Comparison of ENCODE assay signal across 8 cellular contexts in the genomic region with DNA sequence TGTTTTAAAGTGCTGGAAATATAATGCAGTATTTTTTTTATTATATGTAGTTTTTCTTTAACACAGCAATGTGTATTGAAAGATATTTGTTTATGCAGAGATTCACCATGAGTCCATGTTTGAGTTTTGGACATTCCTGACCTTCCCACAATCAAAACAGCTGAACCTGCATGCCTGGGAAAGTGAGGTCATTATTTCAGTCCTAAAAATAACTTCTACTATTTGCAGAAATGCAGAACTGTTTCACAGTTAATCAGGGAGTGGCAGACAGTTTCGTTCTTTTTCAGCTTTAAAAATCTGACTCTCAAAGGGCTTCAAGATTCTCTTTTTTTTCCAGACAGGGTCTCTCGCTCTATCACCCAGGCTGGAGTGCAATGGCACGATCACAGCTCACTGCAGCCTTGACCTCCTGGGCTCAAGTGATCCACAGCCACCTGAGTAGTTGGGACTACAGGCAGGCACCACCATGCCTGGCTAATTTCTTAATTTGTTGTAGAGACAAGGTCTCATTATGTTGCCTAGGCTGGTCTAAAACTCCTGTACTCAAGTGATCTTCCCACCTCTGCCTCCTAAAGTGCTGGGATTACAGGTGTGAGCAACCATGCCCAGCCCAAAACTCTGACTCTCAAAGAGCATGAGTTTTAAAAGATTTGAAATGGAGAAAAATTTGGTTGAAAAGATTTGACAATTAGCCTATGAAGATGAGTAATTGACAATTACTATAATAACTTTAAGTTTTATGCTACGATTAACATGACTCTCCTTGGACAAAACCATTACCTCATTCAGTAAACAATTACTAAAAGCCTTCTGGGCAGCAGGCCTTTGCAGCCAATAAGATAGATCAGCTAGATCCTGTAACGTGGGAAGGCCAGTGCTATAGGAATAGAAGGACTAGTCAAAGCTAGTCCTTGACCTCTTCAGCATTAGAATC. TPM values are rescaled to one million over a fixed set of nuclear protein-coding genes. Genes with fewer than 3 reads are reported as not detected.
DNase-seq lines count a peak whose midpoint lies in the region; ATAC-seq and TF ChIP-seq lines count a peak whose summit lies in the region.
"Had no signal": no experiment of that assay in that cellular context is flagged by ENCODE, and none has a peak within 500 bp of the region (broad histone marks: within the 10 kb centered on the region; RNA-seq: fewer than 3 reads in every experiment).

No MANE protein-coding gene starts in this region.

- WGBS in gastroesophageal sphincter (ENCODE audit: low coverage in 1 of 2), 2 donors, result 35 to 37% methylated on average over 4 to 5 of the region's 5 CpGs
- whole genome bisulfite sequencing in spleen, 5 donors, result 58 to 78% (median 68%) methylated on average over 5 of the region's 5 CpGs

- no peak for TF ChIP-seq EP300 in gastroesophageal sphincter (IDR thresholded peaks at IDR 0.05)

- ATAC-seq in GM21381 (IDR thresholded peaks at IDR 0.05; ENCODE audit: unreplicated experiment) (peak; percentile 33), gastroesophageal sphincter (peak; percentile 48)

- no peak for TF ChIP-seq POLR2A in gastroesophageal sphincter (IDR thresholded peaks at IDR 0.05)
- no peak for TF ChIP-seq POLR2A in spleen (IDR thresholded peaks at IDR 0.05)

- H3K4me1 ChIP-seq in SJSA1 (replicated peaks) (peaks cover 83% of the 10 kb centered on the region), gastroesophageal sphincter (peaks cover 10 to 70% (median 17%) of the 10 kb centered on the region in 3 donors), spleen (peaks cover 56 to 94% (median 85%) of the 10 kb centered on the region in 6 donors)

- no peak for TF ChIP-seq CTCF in gastroesophageal sphincter (IDR thresholded peaks at IDR 0.05)
- TF ChIP-seq CTCF in spleen (IDR thresholded peaks at IDR 0.05 in 8 of 11, conservative IDR thresholded peaks at IDR 0.05 in 3 of 11), result no peak

- H3K27me3 ChIP-seq in SJSA1 (replicated peaks) (no peaks in the 10 kb centered on the region), gastroesophageal sphincter (no peaks in the 10 kb centered on the region), spleen (replicated peaks in 1 of 7) (no peaks in the 10 kb centered on the region)

- H3K9me3 ChIP-seq in SJSA1 (replicated peaks) (no peaks in the 10 kb centered on the region), gastroesophageal sphincter (no peaks in the 10 kb centered on the region), spleen (no peaks in the 10 kb centered on the region)
- H3K9me3 ChIP-seq: HAP-1 had no signal

- peaks cover 87% of the 10 kb centered on the region for H3K36me3 ChIP-seq in SJSA1
- H3K36me3 ChIP-seq in gastroesophageal sphincter, result peaks cover 7 to 60% of the 10 kb centered on the region in 2 donors
- peaks cover 7 to 76% (median 50%) of the 10 kb centered on the region in 6 donors for H3K36me3 ChIP-seq in spleen

- H3K4me3 ChIP-seq in SJSA1 (no peak overlapping the region), gastroesophageal sphincter (no peak overlapping the region), spleen (no peak overlapping the region)
- H3K4me3 ChIP-seq: HAP-1 had no signal

- DNase-seq in SJSA1 (ENCODE audit: low read depth in 1 of 2, low spot score in 2 of 2) (peak; percentile 63 to 80), spleen (no peak), dedifferentiated amniotic fluid mesenchymal stem cell (ENCODE audit: extremely low spot score) (no peak), ecto neural progenitor cell (ENCODE audit: low spot score) (no peak), HuH-7.5 (ENCODE audit: low spot score) (no peak)

- peak overlapping the region; percentile 90 for H3K27ac ChIP-seq in SJSA1
- peak overlapping the region; percentile 78 to 95 (median 85) for H3K27ac ChIP-seq in gastroesophageal sphincter
- H3K27ac ChIP-seq in spleen, result peak overlapping the region in 6 of 8 donors; percentile 11 to 54 (median 50)

- intact Hi-C loops in spleen (cut with DNase I; ENCODE audit: low total_unique reads), result no loop called here

RNA-seq across cellular contexts. Expression of gene MYL12B, which starts 5.0 kb away (rescaled TPM):
- total RNA-seq in SJSA1 (2014; rRNA removed; shearing (Covaris generic)), result 561 and 830 TPM in 2 replicates
- 100 to 1,000 TPM; 148 to 354 (median 233) TPM for total RNA-seq in gastroesophageal sphincter
- total RNA-seq in spleen, result 100 to 1,000 TPM; 176 to 254 (median 199) TPM
- 100 to 1,000 TPM; 290 to 371 (median 360) TPM for polyA plus RNA-seq in spleen

RNA-seq across cellular contexts. Expression of gene MYL12A, which starts 9.4 kb away (rescaled TPM):
- 1,425 and 1,642 TPM in 2 replicates for total RNA-seq in SJSA1 (2014; rRNA removed; shearing (Covaris generic))
- 100 to 1,000 TPM; 193 to 582 (median 307) TPM for total RNA-seq in gastroesophageal sphincter
- total RNA-seq in spleen, result 100 to 1,000 TPM; 442 to 675 (median 581) TPM
- 100 to 1,000 TPM; 422 to 675 (median 592) TPM for polyA plus RNA-seq in spleen

RNA-seq across cellular contexts. Expression of gene MYOM1, which starts 37.2 kb away (rescaled TPM):
- total RNA-seq in SJSA1 (2014; rRNA removed; shearing (Covaris generic)), result not detected in 2 replicates
- 10 to 100 TPM; 14.8 to 37.6 (median 24.6) TPM for total RNA-seq in gastroesophageal sphincter
- total RNA-seq in spleen, result 1 to 10 TPM; 1.4 to 2.7 (median 1.8) TPM
- 1 to 10 TPM; 1.2 to 6.2 (median 2.4) TPM for polyA plus RNA-seq in spleen

Comparison
In these comparisons a context has a peak if more than half of its experiments do, and no peak if none do; other contexts are left out.
1. DNase-seq: peak in SJSA1 (2 of 2); none in spleen (single experiment), dedifferentiated amniotic fluid mesenchymal stem cell (single experiment), ecto neural progenitor cell (single experiment) and HuH-7.5 (single experiment).
2. RNA of gene MYOM1, which starts 37.2 kb away (total RNA-seq): 14.8 to 37.6 TPM in gastroesophageal sphincter; 1.4 to 2.7 TPM in spleen and not detected in SJSA1; every median in the first group is over 4 times any median in the second.
3. Peak in every context shown above with its lines, with median percentiles within 50 percentile points of each other: H3K27ac ChIP-seq.